Comparison of ENCODE assay signal across 9 cellular contexts in the genomic region with DNA sequence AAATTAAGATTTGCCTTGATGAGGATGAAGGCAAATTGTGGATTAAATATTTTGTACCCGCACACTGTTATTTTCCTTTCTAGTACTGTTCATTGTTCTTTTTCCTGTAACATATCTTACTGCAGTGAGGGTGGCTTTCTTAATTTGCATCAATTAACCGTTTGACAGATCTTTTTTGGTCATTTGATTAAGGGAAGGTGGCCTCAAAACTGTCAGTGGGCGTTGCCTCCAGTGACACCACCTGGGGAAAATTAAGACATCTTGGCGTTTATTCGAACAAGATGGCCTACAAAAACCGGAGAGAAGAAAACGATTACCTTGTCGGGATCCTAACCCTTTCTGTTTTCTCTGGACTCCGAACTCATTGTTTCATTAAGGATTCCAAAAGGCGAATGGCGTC. TPM values are rescaled to one million over a fixed set of nuclear protein-coding genes. Genes with fewer than 3 reads are reported as not detected.
A peak's percentile ranks its signal among the peaks of the same experiment; 100 is the strongest.
DNase-seq lines count a peak whose midpoint lies in the region; ATAC-seq and TF ChIP-seq lines count a peak whose summit lies in the region.
"Had no signal": no experiment of that assay in that cellular context is flagged by ENCODE, and none has a peak within 500 bp of the region (broad histone marks: within the 10 kb centered on the region; RNA-seq: fewer than 3 reads in every experiment).

No MANE protein-coding gene starts in this region.

- H3K9ac ChIP-seq in adipocyte (ENCODE audit: low read length) = peak overlapping the region; percentile 92

- H3K4me3 ChIP-seq in adipocyte (ENCODE audit: low read length) (peak overlapping the region; percentile 89), kidney epithelial cell (ENCODE audit: low read depth, low read length) (peak overlapping the region; percentile 70), tibial artery (peak overlapping the region; percentile 75 to 76)

- peaks cover 11% of the 10 kb centered on the region for H3K4me1 Mint-ChIP-seq in activated naive CD4-positive, alpha-beta T cell treated with anti-CD3 and anti-CD28 coated beads, Interleukin-2, amount 50 U/mL, for 24 hours

- peaks cover 51% of the 10 kb centered on the region for H3K27me3 Mint-ChIP-seq in activated naive CD4-positive, alpha-beta T cell treated with anti-CD3 and anti-CD28 coated beads, Interleukin-2, amount 50 U/mL, for 24 hours

- no peaks in the 10 kb centered on the region for H3K9me3 ChIP-seq in adipocyte (ENCODE audit: control insufficient read depth, low read length)
- H3K9me3 ChIP-seq in tibial artery = no peaks in the 10 kb centered on the region

- intact Hi-C loops in tibial artery (cut with DNase I; ENCODE audit: low total_unique reads) = loop anchor here (10.0 kb wide), 1 partner anchor 1065 kb away; no protein-coding TSS in a partner anchor

- H3K27ac ChIP-seq in tibial artery = no peak overlapping the region

- no peaks in the 10 kb centered on the region for H3K36me3 Mint-ChIP-seq in activated naive CD4-positive, alpha-beta T cell treated with anti-CD3 and anti-CD28 coated beads, Interleukin-2, amount 50 U/mL, for 24 hours
- H3K36me3 Mint-ChIP-seq in activated naive CD4-positive, alpha-beta T cell treated with anti-CD3 and anti-CD28 coated beads, Interleukin-2, amount 50 U/mL, for 72 hours = peaks cover 0 to 16% of the 10 kb centered on the region in 2 donors

- TF ChIP-seq CTCF in kidney epithelial cell (IDR thresholded peaks at IDR 0.05; ENCODE audit: insufficient read depth, low read length, poor library complexity, severe bottlenecking) (no peak), tibial artery (IDR thresholded peaks at IDR 0.05) (no peak)

- no peak for DNase-seq in activated naive CD4-positive, alpha-beta T cell treated with anti-CD3 and anti-CD28 coated beads, Interleukin-2, amount 50 U/mL, for 72 hours (ENCODE audit: low spot score in 2 of 2)
- DNase-seq in adipocyte (ENCODE audit: low read depth) (peak; percentile 32), kidney epithelial cell (ENCODE audit: low read depth) (no peak), tibial artery (no peak), left lobe of liver (ENCODE audit: low spot score) (no peak), NCI-H446 treated with DMSO at 0.1 percent for 48 hours (lab: John Stamatoyannopoulos, UW) (no peak), foreskin melanocyte (no peak)
- DNase-seq: activated CD8-positive, alpha-beta memory T cell treated with anti-CD3 and anti-CD28 coated beads for 24 hours had no signal

- ATAC-seq in activated naive CD4-positive, alpha-beta T cell treated with anti-CD3 and anti-CD28 coated beads, Interleukin-2, amount 50 U/mL, for 72 hours = no peak
- ATAC-seq in left lobe of liver = no peak

- H3K4me3 Mint-ChIP-seq in activated naive CD4-positive, alpha-beta T cell treated with anti-CD3 and anti-CD28 coated beads, Interleukin-2, amount 50 U/mL, for 24 hours = peak overlapping the region; percentile 28

- H3K9me3 Mint-ChIP-seq in activated naive CD4-positive, alpha-beta T cell treated with anti-CD3 and anti-CD28 coated beads, Interleukin-2, amount 50 U/mL, for 24 hours = no peaks in the 10 kb centered on the region
- no peaks in the 10 kb centered on the region for H3K9me3 Mint-ChIP-seq in activated naive CD4-positive, alpha-beta T cell treated with anti-CD3 and anti-CD28 coated beads, Interleukin-2, amount 50 U/mL, for 72 hours

- peaks cover 39% of the 10 kb centered on the region for H3K4me1 ChIP-seq in adipocyte (ENCODE audit: control insufficient read depth, insufficient read depth, low read length)
- H3K4me1 ChIP-seq in tibial artery = peaks cover 0 to 35% (median 17%) of the 10 kb centered on the region in 4 donors

- H3K27ac Mint-ChIP-seq in activated naive CD4-positive, alpha-beta T cell treated with anti-CD3 and anti-CD28 coated beads, Interleukin-2, amount 50 U/mL, for 24 hours = no peak overlapping the region
- H3K27ac Mint-ChIP-seq in activated naive CD4-positive, alpha-beta T cell treated with anti-CD3 and anti-CD28 coated beads, Interleukin-2, amount 50 U/mL, for 72 hours = no peak overlapping the region

- H3K36me3 ChIP-seq in adipocyte (ENCODE audit: control insufficient read depth, insufficient read depth, low read length, severe bottlenecking) = no peaks in the 10 kb centered on the region
- H3K36me3 ChIP-seq in kidney epithelial cell (ENCODE audit: control insufficient read depth, insufficient read depth, low read length) = no peaks in the 10 kb centered on the region
- no peaks in the 10 kb centered on the region for H3K36me3 ChIP-seq in tibial artery

- no peaks in the 10 kb centered on the region for H3K27me3 ChIP-seq in adipocyte (replicated peaks; ENCODE audit: control insufficient read depth, insufficient read depth, low read length)
- no peaks in the 10 kb centered on the region for H3K27me3 ChIP-seq in kidney epithelial cell (ENCODE audit: control insufficient read depth, insufficient read depth, low read length)
- H3K27me3 ChIP-seq in tibial artery = no peaks in the 10 kb centered on the region

RNA-seq across cellular contexts. Expression of gene BASP1, which starts 2.0 kb away (rescaled TPM):
- total RNA-seq in activated naive CD4-positive, alpha-beta T cell treated with anti-CD3 and anti-CD28 coated beads, Interleukin-2, amount 50 U/mL, for 72 hours = under 1 TPM; 0.16 to 0.76 TPM
- 101 and 120 TPM in 2 replicates for total RNA-seq in kidney epithelial cell
- 3.4 TPM for total RNA-seq in left lobe of liver

Comparison
In these comparisons a context has a peak if more than half of its experiments do, and no peak if none do; other contexts are left out.
1. RNA of gene BASP1, which starts 2.0 kb away (total RNA-seq): 101 to 120 TPM in kidney epithelial cell; 3.4 TPM in left lobe of liver (single experiment) and 0.16 to 0.76 TPM in activated naive CD4-positive, alpha-beta T cell treated with anti-CD3 and anti-CD28 coated beads, Interleukin-2, amount 50 U/mL, for 72 hours; every median in the first group is over 10 times any median in the second.
2. Peak in every context shown above with its lines, with median percentiles within 50 percentile points of each other: H3K4me3 ChIP-seq.